ENCODE assay signal across 21 cellular contexts in genomic region chr5:154318691-154319090, GRCh38.
"Had no signal": no experiment of that assay in that cellular context is flagged by ENCODE, and none has a peak within 500 bp of the region (broad histone marks: within the 10 kb centered on the region; RNA-seq: fewer than 3 reads in every experiment).

No MANE protein-coding gene starts in this region.

- H3K9me3 Mint-ChIP-seq: activated B cell treated with CpG ODN at 0.5 μM for 24 hours; activated T-cell treated with anti-CD3 and anti-CD28 coated beads, Interleukin-2, amount 50 U/mL, for 4 hours; activated T-helper 2 cell treated with anti-CD3 and anti-CD28 coated beads, Interferon-gamma antibody, Interleukin-2, Interleukin-4, amounts not matched to agents 10 μg/mL and 5 μg/mL and 100 μg/mL, durations not matched to agents 14 hours and 24 hours and 36 hours; dendritic cell treated with granulocyte-macrophage colony-stimulating factor and Interleukin-4, amounts not matched to agents 40 ng/mL and 50 ng/mL, for 4 days had no signal

- H3K4me3 ChIP-seq: cardiac muscle cell, heart right ventricle, lower lobe of right lung, mucosa of descending colon, upper lobe of left lung had no signal

- H3K27ac Mint-ChIP-seq: activated B cell treated with CpG ODN at 0.5 μM for 24 hours; activated CD4-positive, alpha-beta T cell treated with anti-CD3 and anti-CD28 coated beads for 36 hours; activated T-helper 2 cell treated with anti-CD3 and anti-CD28 coated beads, Interferon-gamma antibody, Interleukin-2, Interleukin-4, amounts not matched to agents 10 μg/mL and 5 μg/mL and 100 μg/mL, durations not matched to agents 14 hours and 24 hours and 36 hours; dendritic cell treated with granulocyte-macrophage colony-stimulating factor and Interleukin-4, amounts not matched to agents 40 ng/mL and 50 ng/mL, for 4 days; progenitor cell of endocrine pancreas; T-helper 17 cell had no signal

- H3K27me3 Mint-ChIP-seq: activated B cell treated with CpG ODN at 0.5 μM for 24 hours; activated CD4-positive, alpha-beta T cell treated with anti-CD3 and anti-CD28 coated beads for 36 hours; dendritic cell treated with granulocyte-macrophage colony-stimulating factor and Interleukin-4, amounts not matched to agents 40 ng/mL and 50 ng/mL, for 4 days; progenitor cell of endocrine pancreas; T-helper 17 cell had no signal

- ATAC-seq: activated CD4-positive, alpha-beta T cell treated with anti-CD3 and anti-CD28 coated beads for 36 hours; activated T-cell treated with anti-CD3 and anti-CD28 coated beads, Interleukin-2, amount 50 U/mL, for 4 hours; heart right ventricle; left lobe of liver; lower lobe of right lung; mucosa of descending colon; T-helper 17 cell had no signal

- H3K9me3 ChIP-seq: heart right ventricle, lower lobe of right lung, mucosa of descending colon, upper lobe of left lung had no signal

- H3K4me1 Mint-ChIP-seq: activated B cell treated with CpG ODN at 0.5 μM for 24 hours had no signal

- H3K27me3 ChIP-seq: cardiac muscle cell, heart right ventricle, upper lobe of left lung had no signal

- H3K27ac ChIP-seq: cardiac muscle cell, lower lobe of right lung, upper lobe of left lung had no signal

- H3K4me3 Mint-ChIP-seq: activated B cell treated with CpG ODN at 0.5 μM for 24 hours; activated CD4-positive, alpha-beta T cell treated with anti-CD3 and anti-CD28 coated beads for 36 hours; activated T-cell treated with anti-CD3 and anti-CD28 coated beads, Interleukin-2, amount 50 U/mL, for 4 hours; dendritic cell treated with granulocyte-macrophage colony-stimulating factor and Interleukin-4, amounts not matched to agents 40 ng/mL and 50 ng/mL, for 4 days; T-helper 17 cell had no signal

- DNase-seq: activated B cell treated with CpG ODN at 0.5 μM for 24 hours; activated CD4-positive, alpha-beta T cell treated with anti-CD3 and anti-CD28 coated beads for 36 hours; activated CD4-positive, alpha-beta T cell treated with anti-CD3 and anti-CD28 coated beads, Interleukin-2, amount 50 U/mL, for 4 hours; activated CD8-positive, alpha-beta memory T cell treated with anti-CD3 and anti-CD28 coated beads for 24 hours; activated CD8-positive, alpha-beta memory T cell treated with anti-CD3 and anti-CD28 coated beads, Interleukin-2, amount 50 U/mL, for 48 hours; activated naive CD4-positive, alpha-beta T cell treated with Interleukin-2 at 50 U/mL for 16 hours; activated T-cell treated with anti-CD3 and anti-CD28 coated beads, Interleukin-2, amount 50 U/mL, for 4 hours; effector CD4-positive, alpha-beta T cell; heart right ventricle; lower lobe of right lung; mesendoderm; mucosa of descending colon; stimulated activated CD4-positive, alpha-beta T cell treated with anti-CD3 and anti-CD28 coated beads, Interleukin-4, amount 100 ng/mL, for 1 hour; stimulated activated naive CD4-positive, alpha-beta T cell; T-helper 17 cell; upper lobe of left lung had no signal

- H3K36me3 ChIP-seq: cardiac muscle cell, heart right ventricle, lower lobe of right lung had no signal

- H3K4me1 ChIP-seq: lower lobe of right lung, upper lobe of left lung had no signal
